ENCODE assay signal across 1 cellular context in the genomic region with DNA sequence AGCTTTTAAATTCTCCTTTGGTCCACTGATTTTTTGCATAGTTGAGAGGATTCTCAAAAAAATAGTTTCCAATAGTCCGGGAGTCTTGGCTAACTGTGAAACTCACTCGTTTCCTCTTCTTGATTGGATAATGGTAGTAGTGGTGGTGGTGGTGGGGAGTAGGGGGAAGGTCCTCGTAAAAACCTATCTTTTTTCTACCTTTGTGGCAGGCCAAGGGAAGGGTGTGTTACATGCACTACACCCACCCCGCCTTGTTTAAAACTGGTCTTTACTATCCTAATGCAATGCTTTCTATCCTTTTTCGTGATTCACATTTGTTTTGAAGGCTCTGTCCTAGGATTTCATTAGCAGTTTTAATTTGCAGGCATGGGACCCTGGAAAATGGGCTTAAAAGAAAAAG.
TF ChIP-seq lines count a peak whose summit lies in the region.

No MANE protein-coding gene starts in this region.

TF ChIP-seq in neural cell, 6 proteins besides CTCF, POLR2A, EP300 and RAD21:
- no peak for TF ChIP-seq REST (IDR thresholded peaks at IDR 0.05; ENCODE audit: borderline replicate concordance)
- no peak for TF ChIP-seq SMC3 (conservative IDR thresholded peaks at IDR 0.05; ENCODE audit: poor library complexity)
- TF ChIP-seq POLR2AphosphoS5 (IDR thresholded peaks at IDR 0.05): no peak
- TF ChIP-seq TAF1 (IDR thresholded peaks at IDR 0.05; ENCODE audit: low read depth): no peak
- TF ChIP-seq MXI1 (conservative IDR thresholded peaks at IDR 0.05; ENCODE audit: poor library complexity, severe bottlenecking): no peak
- no peak for TF ChIP-seq EZH2 (IDR thresholded peaks at IDR 0.05; ENCODE audit: borderline replicate concordance, insufficient read depth, low read length, poor library complexity, severe bottlenecking)
